1 cellular context compared by ENCODE assay signal in the genomic region with DNA sequence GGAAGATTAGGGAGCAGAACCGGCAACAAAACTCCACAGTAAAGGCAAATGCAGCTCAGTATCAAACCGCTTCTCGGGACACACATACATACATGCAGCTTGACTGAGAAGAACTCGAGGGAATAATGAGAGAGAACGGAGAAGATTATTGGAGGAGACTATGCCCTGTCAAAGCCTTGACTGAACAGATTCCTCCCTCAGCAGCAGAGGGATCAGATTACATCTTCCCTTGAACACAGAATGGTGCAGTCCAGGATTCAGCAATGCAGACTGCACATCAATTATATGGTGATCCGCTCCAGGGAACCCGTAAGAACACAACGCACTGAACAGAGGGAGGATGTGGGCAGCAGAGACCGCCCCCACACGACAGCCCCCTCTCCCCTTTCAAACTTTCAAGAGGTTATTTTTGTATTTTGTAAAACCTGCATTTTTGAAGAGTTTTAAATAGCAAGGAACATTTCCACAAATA.
A peak's percentile ranks its signal among the peaks of the same experiment; 100 is the strongest.
TF ChIP-seq lines count a peak whose summit lies in the region.

No MANE protein-coding gene starts in this region.

TF ChIP-seq in K562, 482 proteins besides CTCF, POLR2A, EP300 and RAD21 (continued from another document):
- TF ChIP-seq, protein P1, sequence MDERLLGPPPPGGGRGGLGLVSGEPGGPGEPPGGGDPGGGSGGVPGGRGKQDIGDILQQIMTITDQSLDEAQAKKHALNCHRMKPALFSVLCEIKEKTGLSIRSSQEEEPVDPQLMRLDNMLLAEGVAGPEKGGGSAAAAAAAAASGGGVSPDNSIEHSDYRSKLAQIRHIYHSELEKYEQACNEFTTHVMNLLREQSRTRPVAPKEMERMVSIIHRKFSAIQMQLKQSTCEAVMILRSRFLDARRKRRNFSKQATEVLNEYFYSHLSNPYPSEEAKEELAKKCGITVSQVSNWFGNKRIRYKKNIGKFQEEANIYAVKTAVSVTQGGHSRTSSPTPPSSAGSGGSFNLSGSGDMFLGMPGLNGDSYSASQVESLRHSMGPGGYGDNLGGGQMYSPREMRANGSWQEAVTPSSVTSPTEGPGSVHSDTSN (CRISPR knock-in tag; IDR thresholded peaks at IDR 0.05; ENCODE audit: low read depth): no peak
- TF ChIP-seq, protein P1 (tag; conservative IDR thresholded peaks at IDR 0.05; ENCODE audit: low read depth): peak; percentile 53
- peak in 1 of 2 experiments; percentile 40; a peak in 2 of 4 replicates for TF ChIP-seq SIX5 (IDR thresholded peaks at IDR 0.05; ENCODE audit: borderline replicate concordance in 1 of 2, insufficient read depth in 1 of 2, low read depth in 1 of 2, low read length in 2 of 2)
- peak in 1 of 2 experiments; percentile 78; a peak in 1 of 4 replicates for TF ChIP-seq RCOR1 (IDR thresholded peaks at IDR 0.05; ENCODE audit: borderline replicate concordance in 1 of 2, low read depth in 2 of 2, low read length in 2 of 2)
- TF ChIP-seq TCF3 (CRISPR knock-in tag; IDR thresholded peaks at IDR 0.05): no peak
- TF ChIP-seq FOXK2 (conservative IDR thresholded peaks at IDR 0.05 in 1 of 2, IDR thresholded peaks at IDR 0.05 in 1 of 2; ENCODE audit: low read depth in 2 of 2): peak in 1 of 2 experiments; percentile 83; a peak in 2 of 4 replicates
- no peak for TF ChIP-seq ZNF77 (CRISPR knock-in tag; IDR thresholded peaks at IDR 0.05)
- TF ChIP-seq MEIS2 (IDR thresholded peaks at IDR 0.05; ENCODE audit: partially characterized antibody): peak; percentile 60
- TF ChIP-seq TCF7L2 (IDR thresholded peaks at IDR 0.05; ENCODE audit: low read depth, low read length): peak; percentile 74; the same call in 1 of the 2 replicates
- TF ChIP-seq JUND (IDR thresholded peaks at IDR 0.05; ENCODE audit: borderline replicate concordance, low read depth, low read length): peak; percentile 45
- TF ChIP-seq JUND (tag; IDR thresholded peaks at IDR 0.05; ENCODE audit: borderline replicate concordance, low read depth, low read length): no peak
- TF ChIP-seq PCBP2 (IDR thresholded peaks at IDR 0.05; ENCODE audit: low read depth, low read length, poor library complexity, severe bottlenecking): no peak
- TF ChIP-seq BCOR (IDR thresholded peaks at IDR 0.05): no peak
- TF ChIP-seq RBM15 (IDR thresholded peaks at IDR 0.05; ENCODE audit: insufficient read depth, low read length): no peak
- peak; percentile 87 for TF ChIP-seq ATF7 (IDR thresholded peaks at IDR 0.05)
- TF ChIP-seq, protein P2, sequence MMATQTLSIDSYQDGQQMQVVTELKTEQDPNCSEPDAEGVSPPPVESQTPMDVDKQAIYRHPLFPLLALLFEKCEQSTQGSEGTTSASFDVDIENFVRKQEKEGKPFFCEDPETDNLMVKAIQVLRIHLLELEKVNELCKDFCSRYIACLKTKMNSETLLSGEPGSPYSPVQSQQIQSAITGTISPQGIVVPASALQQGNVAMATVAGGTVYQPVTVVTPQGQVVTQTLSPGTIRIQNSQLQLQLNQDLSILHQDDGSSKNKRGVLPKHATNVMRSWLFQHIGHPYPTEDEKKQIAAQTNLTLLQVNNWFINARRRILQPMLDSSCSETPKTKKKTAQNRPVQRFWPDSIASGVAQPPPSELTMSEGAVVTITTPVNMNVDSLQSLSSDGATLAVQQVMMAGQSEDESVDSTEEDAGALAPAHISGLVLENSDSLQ (IDR thresholded peaks at IDR 0.05): peak; percentile 73
- TF ChIP-seq ELK1 (CRISPR knock-in tag; IDR thresholded peaks at IDR 0.05): no peak
- TF ChIP-seq, protein P3, sequence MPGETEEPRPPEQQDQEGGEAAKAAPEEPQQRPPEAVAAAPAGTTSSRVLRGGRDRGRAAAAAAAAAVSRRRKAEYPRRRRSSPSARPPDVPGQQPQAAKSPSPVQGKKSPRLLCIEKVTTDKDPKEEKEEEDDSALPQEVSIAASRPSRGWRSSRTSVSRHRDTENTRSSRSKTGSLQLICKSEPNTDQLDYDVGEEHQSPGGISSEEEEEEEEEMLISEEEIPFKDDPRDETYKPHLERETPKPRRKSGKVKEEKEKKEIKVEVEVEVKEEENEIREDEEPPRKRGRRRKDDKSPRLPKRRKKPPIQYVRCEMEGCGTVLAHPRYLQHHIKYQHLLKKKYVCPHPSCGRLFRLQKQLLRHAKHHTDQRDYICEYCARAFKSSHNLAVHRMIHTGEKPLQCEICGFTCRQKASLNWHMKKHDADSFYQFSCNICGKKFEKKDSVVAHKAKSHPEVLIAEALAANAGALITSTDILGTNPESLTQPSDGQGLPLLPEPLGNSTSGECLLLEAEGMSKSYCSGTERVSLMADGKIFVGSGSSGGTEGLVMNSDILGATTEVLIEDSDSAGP (CRISPR knock-in tag; IDR thresholded peaks at IDR 0.05): no peak
- TF ChIP-seq MCM3 (IDR thresholded peaks at IDR 0.05): no peak
- TF ChIP-seq SIN3A (IDR thresholded peaks at IDR 0.05; ENCODE audit: borderline replicate concordance in 2 of 2, control insufficient read depth in 1 of 2, low read depth in 2 of 2, low read length in 2 of 2): no peak
- TF ChIP-seq BHLHE40 (IDR thresholded peaks at IDR 0.05; ENCODE audit: low read length): 0 out of 2 replicates have a peak, but pooled peaks have one; percentile 15
- peak; percentile 60; the same call in 1 of the 2 replicates for TF ChIP-seq MBD2 (IDR thresholded peaks at IDR 0.05; ENCODE audit: borderline replicate concordance, low read depth)
